In genomic region chr14:68784298-68784910, GRCh38 we compare ENCODE assay signal across 1 cellular context.
TF ChIP-seq lines count a peak whose summit lies in the region.

No MANE protein-coding gene starts in this region.

TF ChIP-seq in liver, 16 proteins besides CTCF, POLR2A, EP300 and RAD21 (continued from another document):
- TF ChIP-seq ZBTB33 (IDR thresholded peaks at IDR 0.05) (peak; percentile 87), RXRA (IDR thresholded peaks at IDR 0.05) (peak; percentile 94 to 98), FOXA1 (IDR thresholded peaks at IDR 0.05) (peak; percentile 77), NR2F2 (IDR thresholded peaks at IDR 0.05) (peak; percentile 84), FOXA2 (IDR thresholded peaks at IDR 0.05) (no peak), GABPA (IDR thresholded peaks at IDR 0.05 in 1 of 2, conservative IDR thresholded peaks at IDR 0.05 in 1 of 2) (peak in 1 of 2 donors; percentile 30), HNF4A (conservative IDR thresholded peaks at IDR 0.05) (peak; percentile 90 to 95), HNF4G (IDR thresholded peaks at IDR 0.05) (peak; percentile 89), JUND (IDR thresholded peaks at IDR 0.05) (peak; percentile 95 to 98), EGR1 (IDR thresholded peaks at IDR 0.05; ENCODE audit: low read depth in 2 of 2) (peak; percentile 53 to 70)
